In the genomic region with DNA sequence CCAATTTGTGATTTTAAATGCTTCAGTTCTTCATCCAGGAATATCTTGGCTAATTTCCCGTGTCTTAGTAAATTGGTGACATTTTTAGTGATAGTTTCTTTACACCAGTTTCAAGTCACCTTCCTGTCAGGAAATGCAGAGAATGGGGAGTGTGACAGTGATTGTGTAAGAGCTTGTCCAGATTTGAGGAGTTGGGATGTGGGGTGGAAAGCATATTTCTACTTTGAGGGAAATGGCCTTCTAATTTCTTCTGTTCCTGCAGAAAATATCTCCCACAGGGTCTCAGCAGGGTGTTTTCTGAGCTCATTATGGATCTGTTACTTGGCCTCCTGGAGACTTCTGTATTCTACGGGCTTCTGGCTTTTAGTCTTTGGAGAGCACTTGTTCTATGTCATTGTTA, we compare ENCODE assay signal across 25 cellular contexts.
"Had no signal": no experiment of that assay in that cellular context is flagged by ENCODE, and none has a peak within 500 bp of the region (broad histone marks: within the 10 kb centered on the region; RNA-seq: fewer than 3 reads in every experiment).

No MANE protein-coding gene starts in this region.

- H3K4me1 Mint-ChIP-seq: activated CD4-positive, alpha-beta memory T cell treated with anti-CD3 and anti-CD28 coated beads, Interleukin-2, amount 10 ng/mL, durations not matched to agents 7 days and 5 days; activated CD4-positive, alpha-beta T cell treated with anti-CD3 and anti-CD28 coated beads for 36 hours; activated T-helper 17 cell treated with anti-CD3 and anti-CD28 coated beads, Interleukin-2, amount 50 U/mL, for 72 hours; T-cell had no signal

- H3K27me3 Mint-ChIP-seq: activated CD4-positive, alpha-beta memory T cell treated with anti-CD3 and anti-CD28 coated beads, Interleukin-2, amount 10 ng/mL, durations not matched to agents 7 days and 5 days; activated CD4-positive, alpha-beta T cell treated with anti-CD3 and anti-CD28 coated beads for 36 hours; activated naive CD8-positive, alpha-beta T cell; activated T-helper 17 cell treated with anti-CD3 and anti-CD28 coated beads, Interleukin-2, amount 50 U/mL, for 72 hours; T-cell had no signal

- H3K27ac Mint-ChIP-seq: activated CD4-positive, alpha-beta memory T cell treated with anti-CD3 and anti-CD28 coated beads, Interleukin-2, amount 10 ng/mL, durations not matched to agents 7 days and 5 days; activated CD4-positive, alpha-beta T cell treated with anti-CD3 and anti-CD28 coated beads for 36 hours; activated naive CD4-positive, alpha-beta T cell treated with anti-CD3 and anti-CD28 coated beads for 36 hours; activated naive CD8-positive, alpha-beta T cell; activated T-helper 17 cell treated with anti-CD3 and anti-CD28 coated beads, Interleukin-2, amount 50 U/mL, for 72 hours; T-cell had no signal

- DNase-seq: activated CD4-positive, alpha-beta memory T cell treated with anti-CD3 and anti-CD28 coated beads, Interleukin-2, amount 10 ng/mL, durations not matched to agents 7 days and 5 days; activated CD4-positive, alpha-beta T cell treated with anti-CD3 and anti-CD28 coated beads for 36 hours; activated CD4-positive, alpha-beta T cell treated with anti-CD3 and anti-CD28 coated beads, Interleukin-2, amount 50 U/mL, for 1 hour; activated gamma-delta T cell; activated naive CD4-positive, alpha-beta T cell treated with anti-CD3 and anti-CD28 coated beads for 36 hours; activated T-cell treated with anti-CD3 and anti-CD28 coated beads for 4 hours; activated T-cell treated with anti-CD3 and anti-CD28 coated beads, Interleukin-2, amount 50 U/mL, for 48 hours; amygdala; caudate nucleus; KG1; NCI-H1048; NCI-H1694; NCI-H2029 treated with DMSO at 0.1 percent for 48 hours; NCI-H2171; NCI-H2227 treated with DMSO at 0.1 percent for 48 hours; NCI-H510A; NCI-H526 treated with DMSO at 0.1 percent for 48 hours; NCI-H82; SIG-M5; T-cell; T-helper 2 cell; T1000 had no signal

- H3K36me3 Mint-ChIP-seq: activated naive CD8-positive, alpha-beta T cell had no signal

- H3K4me3 Mint-ChIP-seq: activated CD4-positive, alpha-beta memory T cell treated with anti-CD3 and anti-CD28 coated beads, Interleukin-2, amount 10 ng/mL, durations not matched to agents 7 days and 5 days; activated CD4-positive, alpha-beta T cell treated with anti-CD3 and anti-CD28 coated beads for 36 hours; activated naive CD4-positive, alpha-beta T cell treated with anti-CD3 and anti-CD28 coated beads for 36 hours; activated naive CD8-positive, alpha-beta T cell; activated T-helper 17 cell treated with anti-CD3 and anti-CD28 coated beads, Interleukin-2, amount 50 U/mL, for 72 hours; T-cell had no signal

- ATAC-seq: activated CD4-positive, alpha-beta T cell treated with anti-CD3 and anti-CD28 coated beads for 36 hours; activated T-helper 17 cell treated with anti-CD3 and anti-CD28 coated beads, Interleukin-2, amount 50 U/mL, for 72 hours; T-cell had no signal

- H3K4me3 ChIP-seq: breast epithelium had no signal

- H3K9me3 Mint-ChIP-seq: activated naive CD4-positive, alpha-beta T cell treated with anti-CD3 and anti-CD28 coated beads for 36 hours; activated T-helper 17 cell treated with anti-CD3 and anti-CD28 coated beads, Interleukin-2, amount 50 U/mL, for 72 hours; T-cell had no signal
